12 cellular contexts compared by ENCODE assay signal in the genomic region with DNA sequence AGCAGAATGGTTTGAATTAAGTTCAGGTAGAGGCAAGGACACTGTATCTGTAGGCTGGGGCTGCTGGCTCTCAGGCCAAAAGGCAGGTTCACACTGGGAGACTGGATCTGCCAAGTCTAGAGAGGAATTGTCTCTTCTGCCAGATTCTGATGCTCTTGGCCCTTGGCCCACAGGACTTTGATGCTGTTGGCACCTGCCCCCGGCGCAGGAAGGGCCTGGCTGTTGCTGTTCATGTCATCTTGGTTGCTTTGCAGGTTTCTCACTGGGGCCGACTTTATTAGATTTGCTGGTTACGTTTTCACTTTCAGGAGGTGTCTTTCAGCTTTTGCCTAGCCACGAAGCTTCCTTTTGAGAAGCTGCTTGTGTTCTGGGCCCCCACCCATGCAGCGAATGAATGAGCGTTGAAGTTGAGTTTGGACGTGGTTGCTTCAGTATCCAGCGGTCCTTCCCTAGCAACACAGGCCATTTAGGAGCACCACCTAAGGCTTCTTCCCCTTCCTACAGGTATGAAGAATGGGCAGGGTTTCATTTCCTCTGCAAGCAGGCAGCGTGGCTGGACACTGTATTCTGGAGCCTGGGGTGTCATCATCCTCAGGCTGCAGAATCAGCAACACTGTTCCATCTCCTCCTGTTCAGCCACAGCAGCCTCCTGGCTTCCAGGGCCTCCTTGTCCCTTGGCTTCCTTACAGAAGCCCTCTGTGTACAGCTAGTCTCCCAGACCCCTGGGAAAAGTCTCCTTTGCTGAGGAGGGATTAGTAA.
DNase-seq lines count a peak whose midpoint lies in the region; ATAC-seq and TF ChIP-seq lines count a peak whose summit lies in the region.
"Had no signal": no experiment of that assay in that cellular context is flagged by ENCODE, and none has a peak within 500 bp of the region (broad histone marks: within the 10 kb centered on the region; RNA-seq: fewer than 3 reads in every experiment).

No MANE protein-coding gene starts in this region.

- H3K4me1 ChIP-seq in esophagus muscularis mucosa, result no peaks in the 10 kb centered on the region

- intact Hi-C loops in esophagus muscularis mucosa (cut with DNase I), result loop anchor here (2.0 kb wide), 1 partner anchor 219 kb away; no protein-coding TSS in a partner anchor

- no peaks in the 10 kb centered on the region for H3K36me3 Mint-ChIP-seq in activated CD8-positive, alpha-beta memory T cell treated with anti-CD3 and anti-CD28 coated beads, Interleukin-2, amount 10 ng/mL, durations not matched to agents 7 days and 5 days
- H3K36me3 Mint-ChIP-seq in type B pancreatic cell, result no peaks in the 10 kb centered on the region
- no peaks in the 10 kb centered on the region for H3K36me3 Mint-ChIP-seq in effector memory CD8-positive, alpha-beta T cell (ENCODE audit: insufficient read depth)

- H3K27me3 Mint-ChIP-seq in activated CD8-positive, alpha-beta memory T cell treated with anti-CD3 and anti-CD28 coated beads, Interleukin-2, amount 10 ng/mL, durations not matched to agents 7 days and 5 days, result peaks cover 32% of the 10 kb centered on the region
- H3K27me3 Mint-ChIP-seq in type B pancreatic cell, result peaks cover 53% of the 10 kb centered on the region
- peaks cover 12 to 23% of the 10 kb centered on the region in 2 donors for H3K27me3 Mint-ChIP-seq in effector memory CD8-positive, alpha-beta T cell

- no peak for TF ChIP-seq EP300 in esophagus muscularis mucosa (IDR thresholded peaks at IDR 0.05)

- TF ChIP-seq CTCF in esophagus muscularis mucosa (IDR thresholded peaks at IDR 0.05), result no peak
- TF ChIP-seq CTCF in type B pancreatic cell (conservative IDR thresholded peaks at IDR 0.05), result no peak

- H3K4me3 ChIP-seq in esophagus muscularis mucosa, result no peak overlapping the region
- H3K4me3 ChIP-seq: GM23338, thoracic aorta had no signal

- no peaks in the 10 kb centered on the region for H3K9me3 Mint-ChIP-seq in activated CD8-positive, alpha-beta memory T cell treated with anti-CD3 and anti-CD28 coated beads, Interleukin-2, amount 10 ng/mL, durations not matched to agents 7 days and 5 days (ENCODE audit: low read depth)
- no peaks in the 10 kb centered on the region for H3K9me3 Mint-ChIP-seq in type B pancreatic cell
- no peaks in the 10 kb centered on the region for H3K9me3 Mint-ChIP-seq in effector memory CD8-positive, alpha-beta T cell
- H3K9me3 Mint-ChIP-seq: GM23338 had no signal

- peaks cover 14% of the 10 kb centered on the region for H3K4me1 Mint-ChIP-seq in activated CD8-positive, alpha-beta memory T cell treated with anti-CD3 and anti-CD28 coated beads, Interleukin-2, amount 10 ng/mL, durations not matched to agents 7 days and 5 days
- no peaks in the 10 kb centered on the region for H3K4me1 Mint-ChIP-seq in type B pancreatic cell (ENCODE audit: unreplicated experiment)
- H3K4me1 Mint-ChIP-seq in effector memory CD8-positive, alpha-beta T cell (ENCODE audit: low read depth in 2 of 2), result peaks cover 7 to 16% of the 10 kb centered on the region in 2 donors
- H3K4me1 Mint-ChIP-seq: GM23338 had no signal

- H3K36me3 ChIP-seq in esophagus muscularis mucosa, result no peaks in the 10 kb centered on the region
- H3K36me3 ChIP-seq: thoracic aorta had no signal

- H3K27ac Mint-ChIP-seq in activated CD8-positive, alpha-beta memory T cell treated with anti-CD3 and anti-CD28 coated beads, Interleukin-2, amount 10 ng/mL, durations not matched to agents 7 days and 5 days, result no peak overlapping the region
- H3K27ac Mint-ChIP-seq in type B pancreatic cell, result no peak overlapping the region
- no peak overlapping the region for H3K27ac Mint-ChIP-seq in effector memory CD8-positive, alpha-beta T cell
- H3K27ac Mint-ChIP-seq: GM23338 had no signal

- TF ChIP-seq POLR2A in esophagus muscularis mucosa (IDR thresholded peaks at IDR 0.05; ENCODE audit: low read depth), result no peak

- H3K27me3 ChIP-seq in esophagus muscularis mucosa, result peaks cover 0 to 12% (median 0%) of the 10 kb centered on the region in 4 donors

- H3K4me3 Mint-ChIP-seq in activated CD8-positive, alpha-beta memory T cell treated with anti-CD3 and anti-CD28 coated beads, Interleukin-2, amount 10 ng/mL, durations not matched to agents 7 days and 5 days, result peak overlapping the region; percentile 16
- no peak overlapping the region for H3K4me3 Mint-ChIP-seq in type B pancreatic cell
- H3K4me3 Mint-ChIP-seq in effector memory CD8-positive, alpha-beta T cell, result no peak overlapping the region
- H3K4me3 Mint-ChIP-seq: GM23338 had no signal

- ATAC-seq in activated CD8-positive, alpha-beta memory T cell treated with anti-CD3 and anti-CD28 coated beads, Interleukin-2, amount 10 ng/mL, durations not matched to agents 7 days and 5 days, result no peak
- ATAC-seq in HG02970 (IDR thresholded peaks at IDR 0.05; ENCODE audit: low FRiP score, unreplicated experiment), result no peak
- no peak for ATAC-seq in effector memory CD8-positive, alpha-beta T cell (replicated peaks)
- ATAC-seq: GM23338 had no signal

- no peak overlapping the region for H3K27ac ChIP-seq in esophagus muscularis mucosa (replicated peaks in 1 of 4)
- H3K27ac ChIP-seq: thoracic aorta had no signal

- no peaks in the 10 kb centered on the region for H3K9me3 ChIP-seq in esophagus muscularis mucosa
- H3K9me3 ChIP-seq: thoracic aorta had no signal

- CTCF ChIA-PET in activated CD8-positive, alpha-beta memory T cell treated with anti-CD3 and anti-CD28 coated beads, Interleukin-2, amount 10 ng/mL, durations not matched to agents 7 days and 5 days (lab: Charles Lee), result interaction anchor here (0.9 to 5.7 kb wide), 5 partner anchors 14 to 236 kb away, joined by 3 to 44 read pairs (median 7); no protein-coding TSS in a partner anchor

- peak; percentile 36 for DNase-seq in activated CD8-positive, alpha-beta memory T cell treated with anti-CD3 and anti-CD28 coated beads, Interleukin-2, amount 10 ng/mL, durations not matched to agents 7 days and 5 days
- DNase-seq in activated CD8-positive, alpha-beta memory T cell treated with anti-CD3 and anti-CD28 coated beads, Interleukin-2, amount 50 U/mL, for 4 hours, result no peak
- peak; percentile 6 for DNase-seq in NCI-H1092 (lab: John Stamatoyannopoulos, UW)
- peak; percentile 66 for DNase-seq in esophagus muscularis mucosa (ENCODE audit: extremely low spot score)
- DNase-seq in type B pancreatic cell (ENCODE audit: extremely low spot score, unreplicated experiment), result peak; percentile 51
- DNase-seq in effector memory CD8-positive, alpha-beta T cell, result no peak
- DNase-seq in central memory CD4-positive, alpha-beta T cell, result no peak
- DNase-seq: anterior cingulate cortex, occipital lobe had no signal

- 72% methylated on average over 10 of the region's 10 CpGs for WGBS in esophagus muscularis mucosa

Comparison
In these comparisons a context has a peak if more than half of its experiments do, and no peak if none do; other contexts are left out.
1. DNase-seq: peak in activated CD8-positive, alpha-beta memory T cell treated with anti-CD3 and anti-CD28 coated beads, Interleukin-2, amount 10 ng/mL, durations not matched to agents 7 days and 5 days (single experiment), NCI-H1092 (single experiment), esophagus muscularis mucosa (single experiment) and type B pancreatic cell (single experiment); none in activated CD8-positive, alpha-beta memory T cell treated with anti-CD3 and anti-CD28 coated beads, Interleukin-2, amount 50 U/mL, for 4 hours (single experiment), effector memory CD8-positive, alpha-beta T cell (0 of 3) and central memory CD4-positive, alpha-beta T cell (single experiment).